In genomic region chr3:36960502-36960901, GRCh38 we compare ENCODE assay signal across 17 cellular contexts.
"Had no signal": no experiment of that assay in that cellular context is flagged by ENCODE, and none has a peak within 500 bp of the region (broad histone marks: within the 10 kb centered on the region; RNA-seq: fewer than 3 reads in every experiment).

No MANE protein-coding gene starts in this region.

- H3K27ac ChIP-seq: brain microvascular endothelial cell, cardiac muscle cell had no signal

- ATAC-seq: activated CD4-positive, alpha-beta T cell treated with anti-CD3 and anti-CD28 coated beads for 36 hours; T-helper 17 cell had no signal

- H3K27me3 ChIP-seq: brain microvascular endothelial cell, cardiac muscle cell had no signal

- H3K36me3 ChIP-seq: brain microvascular endothelial cell, cardiac muscle cell had no signal

- DNase-seq: activated CD4-positive, alpha-beta memory T cell treated with anti-CD3 and anti-CD28 coated beads, Interleukin-2, amount 10 ng/mL, durations not matched to agents 7 days and 5 days; activated CD4-positive, alpha-beta T cell treated with anti-CD3 and anti-CD28 coated beads for 36 hours; activated CD4-positive, alpha-beta T cell treated with anti-CD3 and anti-CD28 coated beads, Interleukin-2, amount 50 U/mL, for 1 hour; activated gamma-delta T cell treated with Interleukin-2 at 50 U/mL for 16 hours; activated naive CD4-positive, alpha-beta T cell treated with anti-CD3 and anti-CD28 coated beads, Interleukin-2, amount 10 ng/mL, durations not matched to agents 7 days and 5 days; activated naive CD8-positive, alpha-beta T cell treated with anti-CD3 and anti-CD28 coated beads for 36 hours; activated T-cell treated with anti-CD3 and anti-CD28 coated beads for 4 hours; activated T-cell treated with anti-CD3 and anti-CD28 coated beads, Interleukin-2, amount 50 U/mL, for 48 hours; brain microvascular endothelial cell; Karpas-422; MM.1S; NCI-H1694 treated with DMSO at 0.1 percent for 48 hours; NCI-H524; SIG-M5; T-helper 17 cell; T-helper 9 cell had no signal

- H3K4me3 ChIP-seq: cardiac muscle cell had no signal
